ENCODE assay signal across 16 cellular contexts in genomic region chr3:56885879-56886647, GRCh38.
DNase-seq lines count a peak whose midpoint lies in the region; ATAC-seq lines count a peak whose summit lies in the region.
"Had no signal": no experiment of that assay in that cellular context is flagged by ENCODE, and none has a peak within 500 bp of the region (broad histone marks: within the 10 kb centered on the region; RNA-seq: fewer than 3 reads in every experiment).

No MANE protein-coding gene starts in this region.

- H3K4me3 Mint-ChIP-seq in activated CD4-positive, alpha-beta T cell treated with anti-CD3 and anti-CD28 coated beads, Interleukin-2, amount 10 ng/mL, durations not matched to agents 24 days and 14 days, result peak overlapping the region; percentile 20
- H3K4me3 Mint-ChIP-seq in activated CD4-positive, alpha-beta T cell treated with anti-CD3 and anti-CD28 coated beads, Interleukin-2, amount 10 ng/mL, durations not matched to agents 7 days and 5 days, result no peak overlapping the region
- peak overlapping the region; percentile 78 for H3K4me3 Mint-ChIP-seq in T-helper 17 cell
- peak overlapping the region; percentile 64 to 77 for H3K4me3 Mint-ChIP-seq in effector memory CD8-positive, alpha-beta T cell
- no peak overlapping the region for H3K4me3 Mint-ChIP-seq in stimulated activated naive B cell treated with anti-CD40 and anti-IgM and Interleukin-4, amounts not matched to agents 10 μg/mL and 1 μg/mL and 100 μg/mL, for 72 hours
- H3K4me3 Mint-ChIP-seq: neural crest cell had no signal

- H3K27me3 Mint-ChIP-seq in activated CD4-positive, alpha-beta T cell treated with anti-CD3 and anti-CD28 coated beads, Interleukin-2, amount 10 ng/mL, durations not matched to agents 24 days and 14 days, result no peaks in the 10 kb centered on the region
- no peaks in the 10 kb centered on the region for H3K27me3 Mint-ChIP-seq in activated CD4-positive, alpha-beta T cell treated with anti-CD3 and anti-CD28 coated beads, Interleukin-2, amount 10 ng/mL, durations not matched to agents 7 days and 5 days
- no peaks in the 10 kb centered on the region for H3K27me3 Mint-ChIP-seq in T-helper 17 cell
- no peaks in the 10 kb centered on the region for H3K27me3 Mint-ChIP-seq in effector memory CD8-positive, alpha-beta T cell
- H3K27me3 Mint-ChIP-seq in stimulated activated naive B cell treated with anti-CD40 and anti-IgM and Interleukin-4, amounts not matched to agents 10 μg/mL and 1 μg/mL and 100 μg/mL, for 72 hours, result no peaks in the 10 kb centered on the region

- H3K4me1 Mint-ChIP-seq in activated CD4-positive, alpha-beta T cell treated with anti-CD3 and anti-CD28 coated beads, Interleukin-2, amount 10 ng/mL, durations not matched to agents 24 days and 14 days, result peaks cover 60% of the 10 kb centered on the region
- peaks cover 62% of the 10 kb centered on the region for H3K4me1 Mint-ChIP-seq in activated CD4-positive, alpha-beta T cell treated with anti-CD3 and anti-CD28 coated beads, Interleukin-2, amount 10 ng/mL, durations not matched to agents 7 days and 5 days
- peaks cover 46% of the 10 kb centered on the region for H3K4me1 Mint-ChIP-seq in T-helper 17 cell
- peaks cover 43 to 47% of the 10 kb centered on the region in 2 donors for H3K4me1 Mint-ChIP-seq in effector memory CD8-positive, alpha-beta T cell (ENCODE audit: low read depth in 2 of 2)
- H3K4me1 Mint-ChIP-seq in stimulated activated naive B cell treated with anti-CD40 and anti-IgM and Interleukin-4, amounts not matched to agents 10 μg/mL and 1 μg/mL and 100 μg/mL, for 72 hours, result peaks cover 20 to 25% of the 10 kb centered on the region in 2 donors

- CTCF ChIA-PET in activated CD4-positive, alpha-beta T cell treated with anti-CD3 and anti-CD28 coated beads, Interleukin-2, amount 10 ng/mL, durations not matched to agents 7 days and 5 days (lab: Charles Lee), result interaction anchor here (0.9 to 1.8 kb wide), 9 partner anchors 8 to 86 kb away, joined by 3 to 8 read pairs (median 3); partner anchors contain the start of gene ARHGEF3

- peak overlapping the region; percentile 87 for H3K27ac Mint-ChIP-seq in activated CD4-positive, alpha-beta T cell treated with anti-CD3 and anti-CD28 coated beads, Interleukin-2, amount 10 ng/mL, durations not matched to agents 24 days and 14 days
- H3K27ac Mint-ChIP-seq in activated CD4-positive, alpha-beta T cell treated with anti-CD3 and anti-CD28 coated beads, Interleukin-2, amount 10 ng/mL, durations not matched to agents 7 days and 5 days, result no peak overlapping the region
- peak overlapping the region; percentile 91 for H3K27ac Mint-ChIP-seq in T-helper 17 cell
- H3K27ac Mint-ChIP-seq in effector memory CD8-positive, alpha-beta T cell, result peak overlapping the region; percentile 86 to 92
- peak overlapping the region; percentile 26 for H3K27ac Mint-ChIP-seq in stimulated activated naive B cell treated with anti-CD40 and anti-IgM and Interleukin-4, amounts not matched to agents 10 μg/mL and 1 μg/mL and 100 μg/mL, for 72 hours

- H3K9me3 Mint-ChIP-seq in activated CD4-positive, alpha-beta T cell treated with anti-CD3 and anti-CD28 coated beads, Interleukin-2, amount 10 ng/mL, durations not matched to agents 24 days and 14 days, result peaks cover 5% of the 10 kb centered on the region
- H3K9me3 Mint-ChIP-seq in activated CD4-positive, alpha-beta T cell treated with anti-CD3 and anti-CD28 coated beads, Interleukin-2, amount 10 ng/mL, durations not matched to agents 7 days and 5 days, result no peaks in the 10 kb centered on the region
- no peaks in the 10 kb centered on the region for H3K9me3 Mint-ChIP-seq in effector memory CD8-positive, alpha-beta T cell
- no peaks in the 10 kb centered on the region for H3K9me3 Mint-ChIP-seq in stimulated activated naive B cell treated with anti-CD40 and anti-IgM and Interleukin-4, amounts not matched to agents 10 μg/mL and 1 μg/mL and 100 μg/mL, for 72 hours
- H3K9me3 Mint-ChIP-seq: neural crest cell had no signal

- intact Hi-C loops in activated CD4-positive, alpha-beta T cell treated with anti-CD3 and anti-CD28 coated beads, Interleukin-2, amount 10 ng/mL, durations not matched to agents 24 days and 14 days (cut with micrococcal nuclease), result loop anchor here (1.0 to 2.0 kb wide), 3 partner anchors 8 to 31 kb away; no protein-coding TSS in a partner anchor

- no peaks in the 10 kb centered on the region for H3K9me3 ChIP-seq in T-helper 17 cell (ENCODE audit: control insufficient read depth, low read length, poor library complexity, severe bottlenecking)
- H3K9me3 ChIP-seq: BLaER1 treated with 17β-estradiol and CSF1 and Interleukin-3, amounts not matched to agents 10 nM and 100 nM; prostate gland; spleen had no signal

- H3K36me3 Mint-ChIP-seq in activated CD4-positive, alpha-beta T cell treated with anti-CD3 and anti-CD28 coated beads, Interleukin-2, amount 10 ng/mL, durations not matched to agents 24 days and 14 days (ENCODE audit: low read depth), result peaks cover 19% of the 10 kb centered on the region
- peaks cover 32% of the 10 kb centered on the region for H3K36me3 Mint-ChIP-seq in activated CD4-positive, alpha-beta T cell treated with anti-CD3 and anti-CD28 coated beads, Interleukin-2, amount 10 ng/mL, durations not matched to agents 7 days and 5 days (ENCODE audit: low read depth)
- peaks cover 4% of the 10 kb centered on the region for H3K36me3 Mint-ChIP-seq in T-helper 17 cell (ENCODE audit: low read depth)
- H3K36me3 Mint-ChIP-seq in effector memory CD8-positive, alpha-beta T cell (ENCODE audit: insufficient read depth), result peaks cover 12% of the 10 kb centered on the region
- H3K36me3 Mint-ChIP-seq in stimulated activated naive B cell treated with anti-CD40 and anti-IgM and Interleukin-4, amounts not matched to agents 10 μg/mL and 1 μg/mL and 100 μg/mL, for 72 hours, result no peaks in the 10 kb centered on the region

- POLR2A ChIA-PET in activated CD4-positive, alpha-beta T cell treated with anti-CD3 and anti-CD28 coated beads, Interleukin-2, amount 10 ng/mL, durations not matched to agents 7 days and 5 days (lab: Charles Lee), result no interaction called here

- DNase-seq in activated CD4-positive, alpha-beta T cell treated with anti-CD3 and anti-CD28 coated beads, Interleukin-2, amount 10 ng/mL, durations not matched to agents 24 days and 14 days, result no peak
- DNase-seq in activated CD4-positive, alpha-beta T cell treated with anti-CD3 and anti-CD28 coated beads, Interleukin-2, amount 10 ng/mL, durations not matched to agents 7 days and 5 days, result no peak
- DNase-seq in T-helper 17 cell (no peak), GDM1 (lab: John Stamatoyannopoulos, UW) (no peak), 8988T (no peak)
- DNase-seq in effector memory CD8-positive, alpha-beta T cell, result no peak
- no peak for DNase-seq in stimulated activated naive B cell treated with anti-CD40 and anti-IgM and Interleukin-4, amounts not matched to agents 10 μg/mL and 1 μg/mL and 100 μg/mL, for 72 hours
- DNase-seq: DMS153, kidney glomerular epithelial cell, NCI-H1436, NCI-H774, spleen had no signal

- ATAC-seq in T-helper 17 cell (no peak), HG02973 (IDR thresholded peaks at IDR 0.05; ENCODE audit: unreplicated experiment) (no peak)
- no peak for ATAC-seq in effector memory CD8-positive, alpha-beta T cell (replicated peaks)
- no peak for ATAC-seq in stimulated activated naive B cell treated with anti-CD40 and anti-IgM and Interleukin-4, amounts not matched to agents 10 μg/mL and 1 μg/mL and 100 μg/mL, for 72 hours (replicated peaks)

Comparison
In these comparisons a context has a peak if more than half of its experiments do, and no peak if none do; other contexts are left out.
1. H3K4me3 Mint-ChIP-seq: peak in activated CD4-positive, alpha-beta T cell treated with anti-CD3 and anti-CD28 coated beads, Interleukin-2, amount 10 ng/mL, durations not matched to agents 24 days and 14 days (single experiment), T-helper 17 cell (single experiment) and effector memory CD8-positive, alpha-beta T cell (2 of 2); none in activated CD4-positive, alpha-beta T cell treated with anti-CD3 and anti-CD28 coated beads, Interleukin-2, amount 10 ng/mL, durations not matched to agents 7 days and 5 days (single experiment) and stimulated activated naive B cell treated with anti-CD40 and anti-IgM and Interleukin-4, amounts not matched to agents 10 μg/mL and 1 μg/mL and 100 μg/mL, for 72 hours (0 of 2).